ENCODE assay signal across 20 cellular contexts in genomic region chr4:106063009-106063408, GRCh38.
A peak's percentile ranks its signal among the peaks of the same experiment; 100 is the strongest.
DNase-seq lines count a peak whose midpoint lies in the region; ATAC-seq and TF ChIP-seq lines count a peak whose summit lies in the region.
"Had no signal": no experiment of that assay in that cellular context is flagged by ENCODE, and none has a peak within 500 bp of the region (broad histone marks: within the 10 kb centered on the region; RNA-seq: fewer than 3 reads in every experiment).

No MANE protein-coding gene starts in this region.

- ATAC-seq in HG03439 (IDR thresholded peaks at IDR 0.05; ENCODE audit: unreplicated experiment), result no peak
- ATAC-seq: activated CD4-positive, CD25-positive, alpha-beta regulatory T cell treated with anti-CD3 and anti-CD28 coated beads, Interleukin-2, amount 50 U/mL, for 24 hours; naive thymus-derived CD4-positive, alpha-beta T cell; pancreas; stimulated activated memory B cell treated with anti-CD40 and anti-IgM and Interleukin-4, amounts not matched to agents 10 μg/mL and 1 μg/mL and 100 μg/mL, for 72 hours had no signal

- peak; percentile 25 for DNase-seq in AG10803 (ENCODE audit: low read depth)
- DNase-seq in astrocyte of the hippocampus (ENCODE audit: low read depth, low spot score), result peak; percentile 59
- peak; percentile 80 for DNase-seq in kidney glomerular epithelial cell (lab: John Stamatoyannopoulos, UW)
- DNase-seq in DMS79 (lab: John Stamatoyannopoulos, UW), result no peak
- no peak for DNase-seq in coronary artery (ENCODE audit: low spot score)
- DNase-seq in T-helper 1 cell, result no peak
- DNase-seq: activated naive CD4-positive, alpha-beta T cell treated with anti-CD3 and anti-CD28 coated beads, Interleukin-2, amount 10 ng/mL, durations not matched to agents 7 days and 5 days; activated T-cell treated with anti-CD3 and anti-CD28 coated beads, Interleukin-2, amount 50 U/mL, for 24 hours; naive thymus-derived CD4-positive, alpha-beta T cell; NCI-H1105; NCI-H510A treated with DMSO at 0.1 percent for 48 hours; pancreas; sigmoid colon; T1000 had no signal

- no peak for TF ChIP-seq RAD21 in Ishikawa (IDR thresholded peaks at IDR 0.05; ENCODE audit: low read depth)

- TF ChIP-seq EP300 in Ishikawa (IDR thresholded peaks at IDR 0.05; ENCODE audit: borderline replicate concordance), result no peak

- no peak overlapping the region for H3K27ac ChIP-seq in coronary artery
- H3K27ac ChIP-seq: ascending aorta, pancreas, thoracic aorta had no signal

- H3K4me3 ChIP-seq in AG10803 (ENCODE audit: low read length) (no peak overlapping the region), coronary artery (no peak overlapping the region)
- H3K4me3 ChIP-seq: ascending aorta, pancreas, sigmoid colon, thoracic aorta had no signal

- TF ChIP-seq CTCF in AG10803 (conservative IDR thresholded peaks at IDR 0.05; ENCODE audit: low read length) (no peak), coronary artery (IDR thresholded peaks at IDR 0.05) (no peak)

TF ChIP-seq in Ishikawa, 13 proteins besides CTCF, POLR2A, EP300 and RAD21:
- TF ChIP-seq TEAD4 (IDR thresholded peaks at IDR 0.05) (0 out of 2 replicates have a peak, but pooled peaks have one; percentile 23), TAF1 (IDR thresholded peaks at IDR 0.05; ENCODE audit: low read depth) (no peak)

Comparison
In these comparisons a context has a peak if more than half of its experiments do, and no peak if none do; other contexts are left out.
1. DNase-seq: peak in AG10803 (single experiment), astrocyte of the hippocampus (single experiment) and kidney glomerular epithelial cell (single experiment); none in DMS79 (single experiment), coronary artery (single experiment) and T-helper 1 cell (0 of 5).